In genomic region chr9:126556560-126557250, GRCh38 we compare ENCODE assay signal across 31 cellular contexts. TPM values are rescaled to one million over a fixed set of nuclear protein-coding genes. Genes with fewer than 3 reads are reported as not detected.
"Had no signal": no experiment of that assay in that cellular context is flagged by ENCODE, and none has a peak within 500 bp of the region (broad histone marks: within the 10 kb centered on the region; RNA-seq: fewer than 3 reads in every experiment).

No MANE protein-coding gene starts in this region.

- H3K27me3 ChIP-seq: body of pancreas, colonic mucosa, neutrophil, ovary had no signal

- H3K4me3 ChIP-seq: body of pancreas, colonic mucosa, dorsolateral prefrontal cortex, left lung, lung, ovary, skin epidermis, thoracic aorta, uterus had no signal

- ATAC-seq: activated CD8-positive, alpha-beta memory T cell treated with anti-CD3 and anti-CD28 coated beads, Interleukin-2, amount 10 ng/mL, durations not matched to agents 7 days and 5 days; activated CD8-positive, alpha-beta T cell treated with anti-CD3 and anti-CD28 coated beads, Interleukin-2, amount 10 ng/mL, durations not matched to agents 7 days and 5 days; body of pancreas; effector memory CD8-positive, alpha-beta T cell; natural killer cell; sciatic nerve; stimulated activated effector memory CD8-positive, alpha-beta T cell treated with anti-CD3 and anti-CD28 coated beads, Interleukin-12 subunit alpha, Interleukin-12 subunit beta, amount 100 ng/mL, for 72 hours had no signal

- H3K27ac ChIP-seq: body of pancreas, colonic mucosa, dorsolateral prefrontal cortex, left lung, neutrophil, ovary, skin epidermis, thoracic aorta, uterus had no signal

- DNase-seq: activated B cell treated with CpG ODN at 0.5 μM for 24 hours; activated CD4-positive, alpha-beta T cell treated with anti-CD3 and anti-CD28 coated beads, Interleukin-2, amount 50 U/mL, for 1 hour; activated CD8-positive, alpha-beta memory T cell treated with anti-CD3 and anti-CD28 coated beads, Interleukin-2, amount 10 ng/mL, durations not matched to agents 7 days and 5 days; activated CD8-positive, alpha-beta T cell treated with anti-CD3 and anti-CD28 coated beads, Interleukin-2, amount 10 ng/mL, durations not matched to agents 7 days and 5 days; activated T-cell treated with anti-CD3 and anti-CD28 coated beads, Interleukin-2, amount 50 U/mL, for 48 hours; anterior cingulate cortex; body of pancreas; cerebellar nuclear complex; colonic mucosa; dorsolateral prefrontal cortex; effector memory CD8-positive, alpha-beta T cell; erythroblast; head of caudate nucleus; left lung; mesendoderm; natural killer cell; ovary; stimulated activated CD4-positive, alpha-beta T cell treated with anti-CD3 and anti-CD28 coated beads, Interleukin-4, amount 100 ng/mL, for 24 hours; T-helper 1 cell; uterus had no signal

- H3K36me3 ChIP-seq: colonic mucosa, left lung, neutrophil, ovary, thoracic aorta, uterus had no signal

- H3K4me1 ChIP-seq: body of pancreas, colonic mucosa, uterus had no signal

- H3K9me3 ChIP-seq: body of pancreas, colonic mucosa, left lung, neutrophil, ovary, thoracic aorta, uterus had no signal

RNA-seq across cellular contexts. Expression of gene LMX1B, which starts 57.0 kb away (rescaled TPM):
- total RNA-seq: activated B cell treated with CpG ODN at 0.5 μM for 24 hours; activated CD8-positive, alpha-beta memory T cell treated with anti-CD3 and anti-CD28 coated beads, Interleukin-2, amount 10 ng/mL, durations not matched to agents 7 days and 5 days; activated CD8-positive, alpha-beta T cell treated with anti-CD3 and anti-CD28 coated beads, Interleukin-2, amount 10 ng/mL, durations not matched to agents 7 days and 5 days; activated T-helper 2 cell treated with anti-CD3 and anti-CD28 coated beads, Interferon-gamma antibody, Interleukin-2, Interleukin-4, amounts not matched to agents 10 μg/mL and 5 μg/mL and 100 μg/mL, durations not matched to agents 14 hours and 24 hours and 36 hours; fibroblast of lung; fibroblast of villous mesenchyme; mononuclear cell; natural killer cell; renal cortical epithelial cell; thoracic aorta; uterus had no signal
- polyA plus RNA-seq: fibroblast of lung had no signal
